13 cellular contexts compared by ENCODE assay signal in the genomic region with DNA sequence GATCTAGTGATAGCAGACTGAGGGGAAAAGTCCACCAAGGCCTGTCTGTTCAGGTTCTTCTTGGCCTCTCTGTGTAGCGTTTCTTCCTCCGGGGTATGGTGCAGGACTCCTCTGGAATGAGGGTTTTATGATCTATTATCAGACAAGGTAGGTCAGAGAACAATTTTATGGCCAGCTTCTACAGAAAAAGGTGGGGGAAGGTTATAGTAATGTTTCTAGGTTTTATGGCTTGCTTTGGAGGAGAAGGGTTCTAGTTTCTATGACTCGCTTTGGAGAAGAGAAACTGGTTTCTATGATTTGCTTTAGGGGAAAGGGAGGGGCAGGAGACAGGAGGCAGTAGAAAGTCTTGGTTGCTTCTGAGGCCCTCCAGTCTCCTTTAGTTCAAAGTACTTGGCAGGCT.
DNase-seq lines count a peak whose midpoint lies in the region; ATAC-seq and TF ChIP-seq lines count a peak whose summit lies in the region.
"Had no signal": no experiment of that assay in that cellular context is flagged by ENCODE, and none has a peak within 500 bp of the region (broad histone marks: within the 10 kb centered on the region; RNA-seq: fewer than 3 reads in every experiment).

No MANE protein-coding gene starts in this region.

- no peak overlapping the region for H2AFZ ChIP-seq in hepatocyte

- H3K9me3 ChIP-seq in hepatocyte (ENCODE audit: low read depth) (no peaks in the 10 kb centered on the region), adrenal gland (replicated peaks in 1 of 3) (no peaks in the 10 kb centered on the region)
- H3K9me3 ChIP-seq: BLaER1 treated with 17β-estradiol and CSF1 and Interleukin-3, amounts not matched to agents 10 nM and 100 nM had no signal

- TF ChIP-seq CTCF in hepatocyte (IDR thresholded peaks at IDR 0.05; ENCODE audit: poor library complexity) (no peak), adrenal gland (IDR thresholded peaks at IDR 0.05) (no peak)

- intact Hi-C loops in adrenal gland (cut with DNase I) = no loop called here
- intact Hi-C loops in cardiac septum (cut with DNase I) = no loop called here

- no peaks in the 10 kb centered on the region for H3K4me1 ChIP-seq in hepatocyte (ENCODE audit: insufficient read depth)
- H3K4me1 ChIP-seq in adrenal gland (replicated peaks in 1 of 2) = no peaks in the 10 kb centered on the region
- H3K4me1 ChIP-seq: BLaER1 treated with 17β-estradiol and CSF1 and Interleukin-3, amounts not matched to agents 10 nM and 100 nM had no signal

- no peaks in the 10 kb centered on the region for H3K9me2 ChIP-seq in hepatocyte (replicated peaks; ENCODE audit: insufficient read depth)

- TF ChIP-seq POLR2A in adrenal gland (IDR thresholded peaks at IDR 0.05) (no peak), erythroblast (IDR thresholded peaks at IDR 0.05; ENCODE audit: low read length) (no peak)

- H4K20me1 ChIP-seq in hepatocyte (ENCODE audit: insufficient read depth, poor library complexity, severe bottlenecking) = no peaks in the 10 kb centered on the region
- H4K20me1 ChIP-seq: BLaER1 treated with 17β-estradiol and CSF1 and Interleukin-3, amounts not matched to agents 10 nM and 100 nM had no signal

- no peak overlapping the region for H3K4me2 ChIP-seq in hepatocyte
- H3K4me2 ChIP-seq: BLaER1 treated with 17β-estradiol and CSF1 and Interleukin-3, amounts not matched to agents 10 nM and 100 nM had no signal

- DNase-seq in hepatocyte (ENCODE audit: low spot score) (peak; percentile 49), adrenal gland (no peak), erythroblast (lab: John Stamatoyannopoulos, UW) (no peak), cardiac septum (ENCODE audit: low spot score) (no peak)
- DNase-seq: EL, HCEC 1CT, hippocampal formation, NCI-H2107 had no signal

- H3K36me3 ChIP-seq in hepatocyte (replicated peaks; ENCODE audit: insufficient read depth, low read depth) = no peaks in the 10 kb centered on the region
- no peaks in the 10 kb centered on the region for H3K36me3 ChIP-seq in adrenal gland (replicated peaks in 1 of 2)
- H3K36me3 ChIP-seq: BLaER1 treated with 17β-estradiol and CSF1 and Interleukin-3, amounts not matched to agents 10 nM and 100 nM had no signal

- 56% methylated on average over 3 of the region's 3 CpGs for WGBS in hepatocyte (ENCODE audit: low lambda C conversion rate, missing lambda C conversion rate)
- 78 to 86% (median 81%) methylated on average over 3 of the region's 3 CpGs for WGBS in adrenal gland, 4 donors

- peak; percentile 81 for ATAC-seq in GM18858 (IDR thresholded peaks at IDR 0.05; ENCODE audit: unreplicated experiment)
- ATAC-seq in GM21515 (IDR thresholded peaks at IDR 0.05; ENCODE audit: unreplicated experiment) = peak; percentile 92
- peak; percentile 84 for ATAC-seq in HG03159 (IDR thresholded peaks at IDR 0.05; ENCODE audit: unreplicated experiment)
- no peak for ATAC-seq in HG02763 (IDR thresholded peaks at IDR 0.05; ENCODE audit: unreplicated experiment)

- peak overlapping the region; percentile 44 for H3K27ac ChIP-seq in hepatocyte
- no peak overlapping the region for H3K27ac ChIP-seq in adrenal gland
- H3K27ac ChIP-seq: BLaER1 treated with 17β-estradiol and CSF1 and Interleukin-3, amounts not matched to agents 10 nM and 100 nM had no signal

- H3K79me2 ChIP-seq in hepatocyte = no peaks in the 10 kb centered on the region

- H3K4me3 ChIP-seq in hepatocyte (no peak overlapping the region), adrenal gland (no peak overlapping the region)
- H3K4me3 ChIP-seq: BLaER1 treated with 17β-estradiol and CSF1 and Interleukin-3, amounts not matched to agents 10 nM and 100 nM had no signal

- H3K27me3 ChIP-seq in hepatocyte = no peaks in the 10 kb centered on the region
- no peaks in the 10 kb centered on the region for H3K27me3 ChIP-seq in adrenal gland
- H3K27me3 ChIP-seq: BLaER1 treated with 17β-estradiol and CSF1 and Interleukin-3, amounts not matched to agents 10 nM and 100 nM had no signal
